Comparison of ENCODE assay signal across 9 cellular contexts in genomic region chr1:16978589-16979474, GRCh38. TPM values are rescaled to one million over a fixed set of nuclear protein-coding genes. Genes with fewer than 3 reads are reported as not detected.
A peak's percentile ranks its signal among the peaks of the same experiment; 100 is the strongest.
DNase-seq lines count a peak whose midpoint lies in the region; ATAC-seq and TF ChIP-seq lines count a peak whose summit lies in the region.
"Had no signal": no experiment of that assay in that cellular context is flagged by ENCODE, and none has a peak within 500 bp of the region (broad histone marks: within the 10 kb centered on the region; RNA-seq: fewer than 3 reads in every experiment).

No MANE protein-coding gene starts in this region.

- H2AFZ ChIP-seq in ACC112 (ENCODE audit: low read length, unreplicated experiment), result no peak overlapping the region
- H2AFZ ChIP-seq in neural cell (ENCODE audit: low read depth, low read length), result no peak overlapping the region

- peaks cover 14% of the 10 kb centered on the region for H3K4me1 ChIP-seq in ACC112 (ENCODE audit: control insufficient read depth, insufficient read depth, low read length, unreplicated experiment)
- peaks cover 0 to 28% (median 0%) of the 10 kb centered on the region in 4 donors for H3K4me1 ChIP-seq in Peyer's patch

- no peaks in the 10 kb centered on the region for H3K9me3 ChIP-seq in Peyer's patch
- no peaks in the 10 kb centered on the region for H3K9me3 ChIP-seq in neural cell (ENCODE audit: low read length)

- TF ChIP-seq CTCF in Peyer's patch (IDR thresholded peaks at IDR 0.05) (no peak), neural cell (IDR thresholded peaks at IDR 0.05; ENCODE audit: poor library complexity, severe bottlenecking) (no peak)

- H3K4me3 ChIP-seq in ACC112 (ENCODE audit: low read depth, low read length) (peak overlapping the region; percentile 78), Peyer's patch (peak overlapping the region in 2 of 4 donors; percentile 50 to 56), neural cell (ENCODE audit: low read length) (peak overlapping the region; percentile 74)

- TF ChIP-seq EP300 in neural cell (conservative IDR thresholded peaks at IDR 0.05; ENCODE audit: poor library complexity, severe bottlenecking), result no peak

- H3K27me3 ChIP-seq in ACC112 (ENCODE audit: insufficient read depth, low read length) (no peaks in the 10 kb centered on the region), Peyer's patch (no peaks in the 10 kb centered on the region), neural cell (ENCODE audit: insufficient read depth, low read depth, low read length) (peaks cover 4% of the 10 kb centered on the region)

- peak overlapping the region; percentile 70 for H3K9ac ChIP-seq in neural cell (ENCODE audit: low read length)

- H3K27ac ChIP-seq in ACC112 (ENCODE audit: low read depth, low read length) (peak overlapping the region; percentile 26; the same call in 1 of the 2 replicates), Peyer's patch (peak overlapping the region; percentile 26 to 66 (median 38)), neural cell (ENCODE audit: low read length) (no peak overlapping the region)
- H3K27ac ChIP-seq: C4-2B had no signal

- H3K36me3 ChIP-seq in ACC112 (ENCODE audit: insufficient read depth, low read length) (no peaks in the 10 kb centered on the region), Peyer's patch (no peaks in the 10 kb centered on the region), neural cell (ENCODE audit: insufficient read depth, low read length) (no peaks in the 10 kb centered on the region)

- no peak for TF ChIP-seq POLR2A in Peyer's patch (IDR thresholded peaks at IDR 0.05)

- no peak for ATAC-seq in GM21786 (IDR thresholded peaks at IDR 0.05; ENCODE audit: unreplicated experiment)

- no peak for TF ChIP-seq RAD21 in neural cell (conservative IDR thresholded peaks at IDR 0.05)

- DNase-seq in Peyer's patch (no peak), fibroblast of gingiva (ENCODE audit: low read depth) (peak; percentile 97), NCI-H524 treated with DMSO at 0.1 percent for 48 hours (lab: John Stamatoyannopoulos, UW) (no peak), activated gamma-delta T cell (lab: John Stamatoyannopoulos, UW) (no peak), RPMI8226 (no peak)

- H3K9me2 ChIP-seq in neural cell (ENCODE audit: insufficient read depth, low read length), result no peaks in the 10 kb centered on the region

- H4K20me1 ChIP-seq in neural cell (ENCODE audit: insufficient read depth), result no peaks in the 10 kb centered on the region

- peak overlapping the region; percentile 24 for H3K4me2 ChIP-seq in neural cell (ENCODE audit: low read length)

- H3F3A ChIP-seq in neural cell (ENCODE audit: insufficient read depth, low read length, poor library complexity, severe bottlenecking), result no peaks in the 10 kb centered on the region

- H3K79me2 ChIP-seq in ACC112 (ENCODE audit: control insufficient read depth, insufficient read depth, low read length, unreplicated experiment) (peaks cover 8% of the 10 kb centered on the region), neural cell (replicated peaks; ENCODE audit: insufficient read depth, low read length) (peaks cover 4% of the 10 kb centered on the region)

TF ChIP-seq in neural cell, 6 proteins besides CTCF, POLR2A, EP300 and RAD21:
- TF ChIP-seq TAF1 (IDR thresholded peaks at IDR 0.05; ENCODE audit: low read depth) (no peak), EZH2 (IDR thresholded peaks at IDR 0.05; ENCODE audit: borderline replicate concordance, insufficient read depth, low read length, poor library complexity, severe bottlenecking) (no peak), POLR2AphosphoS5 (IDR thresholded peaks at IDR 0.05) (no peak), SMC3 (conservative IDR thresholded peaks at IDR 0.05; ENCODE audit: poor library complexity) (no peak), REST (IDR thresholded peaks at IDR 0.05; ENCODE audit: borderline replicate concordance) (no peak), MXI1 (conservative IDR thresholded peaks at IDR 0.05; ENCODE audit: poor library complexity, severe bottlenecking) (no peak)

RNA-seq across cellular contexts. Expression of gene MFAP2, which starts 1.6 kb away (rescaled TPM):
- 1 to 10 TPM in 3 of 4 donors, not detected in 1; 1.9 to 8.4 (median 2.1) TPM for total RNA-seq in Peyer's patch
- polyA plus RNA-seq in neural cell, result 68.4 and 80.8 TPM in 2 replicates
- polyA minus RNA-seq in neural cell, result 15.1 and 25.4 TPM in 2 replicates

RNA-seq across cellular contexts. Expression of gene ATP13A2, which starts 32.9 kb away (rescaled TPM):
- total RNA-seq in Peyer's patch, result 10 to 100 TPM; 20.6 to 58.0 (median 44.5) TPM
- 43.3 and 72.3 TPM in 2 replicates for polyA plus RNA-seq in neural cell
- 119 and 128 TPM in 2 replicates for polyA minus RNA-seq in neural cell

RNA-seq across cellular contexts. Expression of gene CROCC, which starts 57.1 kb away (rescaled TPM):
- total RNA-seq in Peyer's patch, result 100 to 1,000 TPM in 1 of 4 donors, 10 to 100 TPM in 3; 14.7 to 298 (median 45.1) TPM
- 23.6 and 26.3 TPM in 2 replicates for polyA plus RNA-seq in neural cell
- 17.8 and 21.2 TPM in 2 replicates for polyA minus RNA-seq in neural cell
